9 cellular contexts compared by ENCODE assay signal in genomic region chr17:28948873-28949184, GRCh38. TPM values are rescaled to one million over a fixed set of nuclear protein-coding genes. Genes with fewer than 3 reads are reported as not detected.
DNase-seq lines count a peak whose midpoint lies in the region; ATAC-seq and TF ChIP-seq lines count a peak whose summit lies in the region.
"Had no signal": no experiment of that assay in that cellular context is flagged by ENCODE, and none has a peak within 500 bp of the region (broad histone marks: within the 10 kb centered on the region; RNA-seq: fewer than 3 reads in every experiment).

No MANE protein-coding gene starts in this region.

- H3K9me3 ChIP-seq in RWPE2 (ENCODE audit: severe bottlenecking) (no peaks in the 10 kb centered on the region), esophagus squamous epithelium (no peaks in the 10 kb centered on the region), trophoblast cell (ENCODE audit: insufficient read depth, low read depth, low read length) (no peaks in the 10 kb centered on the region)

- peak overlapping the region; percentile 88 for H3K9ac ChIP-seq in trophoblast cell (ENCODE audit: low read length)

- H4K12ac ChIP-seq in trophoblast cell (ENCODE audit: low read depth, low read length) = peak overlapping the region; percentile 5

- TF ChIP-seq POLR2A in esophagus squamous epithelium (IDR thresholded peaks at IDR 0.05) (no peak), GM18505 (IDR thresholded peaks at IDR 0.05; ENCODE audit: borderline replicate concordance, extremely low read depth, insufficient read depth, insufficient read length) (no peak)

- peaks cover 29% of the 10 kb centered on the region for H3K4me1 ChIP-seq in RWPE2 (ENCODE audit: insufficient read depth, poor library complexity, severe bottlenecking)
- H3K4me1 ChIP-seq in esophagus squamous epithelium = peaks cover 4 to 75% (median 40%) of the 10 kb centered on the region in 3 donors
- H3K4me1 ChIP-seq in trophoblast cell (ENCODE audit: control insufficient read depth in 1 of 2, insufficient read depth in 2 of 2, low read length in 2 of 2) = peaks cover 3 to 6% of the 10 kb centered on the region in 2 experiments

- H3K14ac ChIP-seq in trophoblast cell (ENCODE audit: low read length) = no peak overlapping the region

- intact Hi-C loops in esophagus squamous epithelium (cut with DNase I) = no loop called here

- H3K4ac ChIP-seq in trophoblast cell (ENCODE audit: low read depth, low read length) = peak overlapping the region; percentile 78

- H2BK5ac ChIP-seq in trophoblast cell (ENCODE audit: low read depth, low read length, poor library complexity) = peak overlapping the region; percentile 4

- H3K23ac ChIP-seq in trophoblast cell (ENCODE audit: low read length) = no peak overlapping the region

- H4K91ac ChIP-seq in trophoblast cell (ENCODE audit: low read depth, low read length) = no peak overlapping the region

- H3K36me3 ChIP-seq in RWPE2 (ENCODE audit: low read depth) (peaks cover 37% of the 10 kb centered on the region), esophagus squamous epithelium (peaks cover 0 to 6% (median 0%) of the 10 kb centered on the region in 3 donors), trophoblast cell (ENCODE audit: control insufficient read depth in 1 of 2, insufficient read depth in 2 of 2, low read length in 2 of 2) (peaks cover 0 to 5% of the 10 kb centered on the region in 2 experiments)

- DNase-seq in RWPE2 (ENCODE audit: low spot score) = no peak
- DNase-seq in esophagus squamous epithelium (lab: John Stamatoyannopoulos, UW) = no peak
- DNase-seq in trophoblast cell = no peak
- DNase-seq in NCI-H187 (lab: John Stamatoyannopoulos, UW) = no peak
- no peak for DNase-seq in NCI-H2107 treated with DMSO at 0.1 percent for 48 hours (lab: John Stamatoyannopoulos, UW; ENCODE audit: unreplicated experiment)
- DNase-seq: MV-4-11 had no signal

- H2BK12ac ChIP-seq in trophoblast cell (ENCODE audit: low read length) = no peak overlapping the region

- H3K79me2 ChIP-seq in trophoblast cell (ENCODE audit: control insufficient read depth, insufficient read depth, low read length, poor library complexity) = peaks cover 26% of the 10 kb centered on the region

- no peak overlapping the region for H4K8ac ChIP-seq in trophoblast cell (ENCODE audit: low read depth, low read length)

- H3K27ac ChIP-seq in RWPE2 (ENCODE audit: poor library complexity, severe bottlenecking) (peak overlapping the region; percentile 86), esophagus squamous epithelium (peak overlapping the region; percentile 92 to 100 (median 94)), trophoblast cell (ENCODE audit: low read depth, low read length) (peak overlapping the region; percentile 74)

- H2AFZ ChIP-seq in trophoblast cell (ENCODE audit: insufficient read depth, low read length, poor library complexity) = no peak overlapping the region

- 1 to 3% methylated on average over 7 to 13 of the region's 15 CpGs for WGBS in esophagus squamous epithelium, 2 donors
- WGBS in trophoblast cell (ENCODE audit: extremely low coverage, insufficient coverage, insufficient read length) = no CpG with 5 or more reads among the region's 15 CpGs

- H3K27me3 ChIP-seq in RWPE2 (ENCODE audit: insufficient read depth, poor library complexity, severe bottlenecking) = no peaks in the 10 kb centered on the region
- no peaks in the 10 kb centered on the region for H3K27me3 ChIP-seq in esophagus squamous epithelium
- H3K27me3 ChIP-seq in trophoblast cell (ENCODE audit: insufficient read depth, low read length) = no peaks in the 10 kb centered on the region

- peak overlapping the region; percentile 14 for H3K18ac ChIP-seq in trophoblast cell (ENCODE audit: low read length)

- ATAC-seq in RWPE2 (ENCODE audit: low read depth) = no peak
- no peak for ATAC-seq in HG03025 (IDR thresholded peaks at IDR 0.05; ENCODE audit: low FRiP score, unreplicated experiment)
- no peak for ATAC-seq in GM18505 (IDR thresholded peaks at IDR 0.05; ENCODE audit: unreplicated experiment)

- peak overlapping the region; percentile 98 for H3K4me2 ChIP-seq in trophoblast cell (ENCODE audit: low read length)

- H3K4me3 ChIP-seq in GM08714 (ENCODE audit: low read length) (peak overlapping the region; percentile 86), RWPE2 (ENCODE audit: severe bottlenecking) (peak overlapping the region; percentile 47), esophagus squamous epithelium (peak overlapping the region; percentile 74 to 99 (median 88)), trophoblast cell (ENCODE audit: low read depth, low read length) (peak overlapping the region; percentile 93)

- H2BK120ac ChIP-seq in trophoblast cell (ENCODE audit: insufficient read depth, low read length, poor library complexity) = no peak overlapping the region

- H3K79me1 ChIP-seq in trophoblast cell (ENCODE audit: low read length) = peaks cover 21% of the 10 kb centered on the region

- H2AK5ac ChIP-seq in trophoblast cell (ENCODE audit: low read length) = no peak overlapping the region

- TF ChIP-seq CTCF in RWPE2 (IDR thresholded peaks at IDR 0.05; ENCODE audit: poor library complexity, severe bottlenecking) (no peak), esophagus squamous epithelium (IDR thresholded peaks at IDR 0.05) (no peak)

RNA-seq across cellular contexts. Expression of gene PHF12, which starts 2.5 kb away (rescaled TPM):
- 10 to 100 TPM; 13.0 to 35.6 (median 18.8) TPM for total RNA-seq in esophagus squamous epithelium
- 18.5 and 19.8 TPM in 2 replicates for polyA plus RNA-seq in trophoblast cell (2013)

RNA-seq across cellular contexts. Expression of gene DHRS13, which starts 46.0 kb away (rescaled TPM):
- 10 to 100 TPM; 10.3 to 17.0 (median 14.9) TPM for total RNA-seq in esophagus squamous epithelium
- 11.2 and 11.4 TPM in 2 replicates for polyA plus RNA-seq in trophoblast cell (2013)

RNA-seq across cellular contexts. Expression of gene FLOT2, which starts 51.3 kb away (rescaled TPM):
- 10 to 100 TPM; 44.8 to 81.8 (median 65.2) TPM for total RNA-seq in esophagus squamous epithelium
- polyA plus RNA-seq in trophoblast cell (2013) = 54.6 and 58.2 TPM in 2 replicates

RNA-seq across cellular contexts. Expression of gene SEZ6, which starts 57.0 kb away (rescaled TPM):
- not detected for total RNA-seq in esophagus squamous epithelium
- polyA plus RNA-seq in trophoblast cell (2013) = 0.11 and 0.18 TPM in 2 replicates
